In genomic region chr7:36670585-36671431, GRCh38 we compare ENCODE assay signal across 8 cellular contexts. TPM values are rescaled to one million over a fixed set of nuclear protein-coding genes. Genes with fewer than 3 reads are reported as not detected.
DNase-seq lines count a peak whose midpoint lies in the region; ATAC-seq and TF ChIP-seq lines count a peak whose summit lies in the region.

No MANE protein-coding gene starts in this region.

- CTCF ChIA-PET in activated naive CD4-positive, alpha-beta T cell treated with anti-CD3 and anti-CD28 coated beads, Interleukin-2, amount 10 ng/mL, durations not matched to agents 7 days and 5 days (lab: Charles Lee) = interaction anchor here (0.8 to 5.8 kb wide), 28 partner anchors 7 to 534 kb away, joined by 3 to 80 read pairs (median 4); no protein-coding TSS in a partner anchor

- no peak overlapping the region for H3K4me3 ChIP-seq in prostate gland

- WGBS in prostate gland = 85% methylated on average over 17 of the region's 17 CpGs

- H3K36me3 Mint-ChIP-seq in activated naive CD4-positive, alpha-beta T cell treated with anti-CD3 and anti-CD28 coated beads, Interleukin-2, amount 10 ng/mL, durations not matched to agents 7 days and 5 days = no peaks in the 10 kb centered on the region

- peak; percentile 63 to 75 (median 68) for TF ChIP-seq CTCF in prostate gland (IDR thresholded peaks at IDR 0.05)

- no peaks in the 10 kb centered on the region for H3K9me3 Mint-ChIP-seq in activated naive CD4-positive, alpha-beta T cell treated with anti-CD3 and anti-CD28 coated beads, Interleukin-2, amount 10 ng/mL, durations not matched to agents 7 days and 5 days

- DNase-seq in COLO668 (lab: John Stamatoyannopoulos, UW; ENCODE audit: unreplicated experiment) (peak; percentile 79), M059J (ENCODE audit: low read depth) (peak; percentile 75), SK-N-DZ (ENCODE audit: low spot score) (peak; percentile 77), glomerular visceral epithelial cell (ENCODE audit: extremely low spot score) (peak; percentile 73), prostate gland (ENCODE audit: low spot score) (peak; percentile 42)
- DNase-seq in activated naive CD4-positive, alpha-beta T cell treated with anti-CD3 and anti-CD28 coated beads, Interleukin-2, amount 10 ng/mL, durations not matched to agents 7 days and 5 days = peak; percentile 77

- no peaks in the 10 kb centered on the region for H3K27me3 ChIP-seq in prostate gland (replicated peaks; ENCODE audit: insufficient read depth)

- H3K4me1 Mint-ChIP-seq in activated naive CD4-positive, alpha-beta T cell treated with anti-CD3 and anti-CD28 coated beads, Interleukin-2, amount 10 ng/mL, durations not matched to agents 7 days and 5 days = peaks cover 18% of the 10 kb centered on the region

- intact Hi-C loops in prostate gland (cut with DNase I) = loop anchor here (5.0 to 10.0 kb wide), 2 partner anchors 184 to 524 kb away; no protein-coding TSS in a partner anchor

- ATAC-seq in GM21381 (IDR thresholded peaks at IDR 0.05; ENCODE audit: unreplicated experiment) (peak; percentile 80), GM19324 (IDR thresholded peaks at IDR 0.05; ENCODE audit: low FRiP score, unreplicated experiment) (no peak)

- TF ChIP-seq POLR2A in prostate gland (IDR thresholded peaks at IDR 0.05) = no peak

- H3K9me3 ChIP-seq in prostate gland = no peaks in the 10 kb centered on the region

- H3K27ac Mint-ChIP-seq in activated naive CD4-positive, alpha-beta T cell treated with anti-CD3 and anti-CD28 coated beads, Interleukin-2, amount 10 ng/mL, durations not matched to agents 7 days and 5 days = no peak overlapping the region

- H3K4me1 ChIP-seq in prostate gland (replicated peaks) = no peaks in the 10 kb centered on the region

- peaks cover 4% of the 10 kb centered on the region for H3K27me3 Mint-ChIP-seq in activated naive CD4-positive, alpha-beta T cell treated with anti-CD3 and anti-CD28 coated beads, Interleukin-2, amount 10 ng/mL, durations not matched to agents 7 days and 5 days

- no peak overlapping the region for H3K4me3 Mint-ChIP-seq in activated naive CD4-positive, alpha-beta T cell treated with anti-CD3 and anti-CD28 coated beads, Interleukin-2, amount 10 ng/mL, durations not matched to agents 7 days and 5 days

- no peak overlapping the region for H3K27ac ChIP-seq in prostate gland

- no peaks in the 10 kb centered on the region for H3K36me3 ChIP-seq in prostate gland

RNA-seq across cellular contexts. Expression of gene AOAH, which starts 53.5 kb away (rescaled TPM):
- total RNA-seq in M059J (2014; rRNA removed; shearing (Covaris generic)) = 2.6 and 3.0 TPM in 2 replicates
- 0.06 and 0.43 TPM in 2 replicates for polyA plus RNA-seq in SK-N-DZ (2014; cell fraction: cytosol; rRNA removed)
- polyA plus RNA-seq in SK-N-DZ (2014; cell fraction: nucleus; rRNA removed) = 0.23 and 0.56 TPM in 2 replicates
- 1 to 10 TPM; 4.1 to 4.8 TPM for total RNA-seq in prostate gland
